Comparison of ENCODE assay signal across 9 cellular contexts in the genomic region with DNA sequence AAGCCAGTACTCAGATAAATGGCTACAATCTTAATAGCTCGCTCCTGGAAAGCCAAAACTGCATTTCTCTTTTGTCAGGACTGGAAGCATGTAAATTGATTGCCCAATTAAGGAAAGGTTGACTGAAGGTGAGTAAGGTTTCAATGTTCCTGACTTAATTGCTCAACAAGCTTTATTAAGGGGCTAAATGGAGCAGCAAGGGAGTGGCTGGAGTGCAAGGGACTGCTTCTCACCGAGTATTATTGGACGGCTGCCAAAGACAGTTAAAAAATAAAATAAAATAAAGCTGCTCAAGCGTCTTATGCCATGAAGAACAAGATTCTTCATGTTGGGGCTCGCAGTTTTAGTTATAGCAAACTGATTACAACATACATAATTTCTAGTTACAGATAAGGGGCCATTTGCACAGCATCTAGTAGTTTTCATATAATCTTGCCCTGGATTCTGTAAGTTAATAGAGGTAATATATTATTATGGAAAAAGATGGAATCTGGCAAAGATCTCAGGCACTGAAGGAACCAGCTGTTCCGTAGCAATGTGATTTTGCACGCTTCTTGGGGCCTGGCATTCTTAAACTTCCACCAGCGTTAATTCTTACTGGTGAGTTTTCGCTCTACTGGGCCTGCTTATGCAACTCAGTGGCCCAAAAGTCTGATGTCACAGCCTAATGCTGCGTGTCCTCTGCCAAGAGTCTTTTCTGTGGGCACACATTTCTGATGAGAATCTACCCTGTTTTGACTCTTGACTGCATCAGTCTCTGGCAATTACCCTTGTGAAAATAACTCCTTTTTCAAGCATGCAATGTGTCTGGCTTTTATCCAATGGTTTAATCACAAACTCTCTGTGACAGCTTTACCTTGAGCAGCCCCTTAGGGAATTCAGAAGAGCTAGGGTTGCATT.
DNase-seq lines count a peak whose midpoint lies in the region; ATAC-seq and TF ChIP-seq lines count a peak whose summit lies in the region.
"Had no signal": no experiment of that assay in that cellular context is flagged by ENCODE, and none has a peak within 500 bp of the region (broad histone marks: within the 10 kb centered on the region; RNA-seq: fewer than 3 reads in every experiment).

No MANE protein-coding gene starts in this region.

- H3K4me1 Mint-ChIP-seq in glutamatergic neuron (ENCODE audit: low read depth, unreplicated experiment) = peaks cover 2% of the 10 kb centered on the region

- no peaks in the 10 kb centered on the region for H3K27me3 Mint-ChIP-seq in glutamatergic neuron (ENCODE audit: unreplicated experiment)

- no peak for TF ChIP-seq CTCF in glutamatergic neuron (IDR thresholded peaks at IDR 0.05; ENCODE audit: partially characterized antibody, unreplicated experiment)

- no peak for ATAC-seq in GM21576 (IDR thresholded peaks at IDR 0.05; ENCODE audit: unreplicated experiment)

- in situ Hi-C loops in T47D (cut with HindIII; ENCODE audit: low pct_unique_long_range_greater_than_20kb, low sequenced_read_pairs) = no loop called here

- DNase-seq in AG20443 (ENCODE audit: low spot score) (peak; percentile 86), NCI-H146 (lab: John Stamatoyannopoulos, UW) (peak; percentile 44), T47D (ENCODE audit: low read depth in 1 of 2, low spot score in 1 of 2) (peak; percentile 14 to 56), mucosa of gallbladder (ENCODE audit: low spot score) (peak; percentile 24), middle frontal gyrus (ENCODE audit: extremely low spot score, low spot score) (no peak), glutamatergic neuron (no peak), HuH-7 (ENCODE audit: low spot score) (no peak)
- DNase-seq: DND-41 had no signal

- H3K27ac Mint-ChIP-seq in glutamatergic neuron (ENCODE audit: unreplicated experiment) = no peak overlapping the region

- peaks cover 9% of the 10 kb centered on the region for H3K36me3 Mint-ChIP-seq in glutamatergic neuron (ENCODE audit: unreplicated experiment)

- H3K4me3 Mint-ChIP-seq in glutamatergic neuron (ENCODE audit: unreplicated experiment) = no peak overlapping the region

- H3K9me3 Mint-ChIP-seq in glutamatergic neuron (ENCODE audit: unreplicated experiment) = no peaks in the 10 kb centered on the region

Comparison
In these comparisons a context has a peak if more than half of its experiments do, and no peak if none do; other contexts are left out.
1. DNase-seq: peak in AG20443 (single experiment), NCI-H146 (single experiment), T47D (2 of 2) and mucosa of gallbladder (single experiment); none in middle frontal gyrus (single experiment), glutamatergic neuron (single experiment) and HuH-7 (single experiment).